7 cellular contexts compared by ENCODE assay signal in the genomic region with DNA sequence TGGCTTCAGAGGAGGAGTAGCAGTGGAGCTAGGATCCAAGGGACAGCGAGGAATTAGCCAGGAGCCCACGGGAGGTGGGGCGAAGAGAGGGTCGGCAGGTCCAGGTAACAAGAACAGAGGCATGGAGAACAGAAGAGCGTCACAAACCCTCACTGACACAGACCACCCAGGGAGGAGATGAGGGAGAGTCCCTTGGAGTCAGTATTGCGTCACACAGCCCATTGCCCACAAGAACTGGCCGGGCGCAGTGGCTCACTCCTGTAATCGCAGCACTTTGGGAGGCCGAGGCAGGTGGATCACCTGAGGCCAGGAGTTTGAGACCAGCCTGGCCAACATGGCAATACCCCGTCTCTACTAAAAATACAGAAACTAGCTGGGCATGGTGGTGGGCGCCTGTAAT. TPM values are rescaled to one million over a fixed set of nuclear protein-coding genes. Genes with fewer than 3 reads are reported as not detected.
DNase-seq lines count a peak whose midpoint lies in the region; ATAC-seq, FAIRE-seq and TF ChIP-seq lines count a peak whose summit lies in the region.
"Not testable (repeated sequence)": the region's sequence is repeated elsewhere in the genome, so short reads cannot be mapped to it uniquely, and the experiment has no call there.

No MANE protein-coding gene starts in this region.

- H2BK15ac ChIP-seq in H1 (ENCODE audit: low read length) = not testable (repeated sequence)

- H3K36me3 ChIP-seq in H7 (replicated peaks; ENCODE audit: control insufficient read depth, insufficient read depth, low read length) (peaks cover 53% of the 10 kb centered on the region), H1 (ENCODE audit: control insufficient read depth in 2 of 4, insufficient read depth in 4 of 4, low read length in 3 of 4) (peaks cover 46 to 89% (median 76%) of the 10 kb centered on the region in 4 experiments), HepG2 (replicated peaks in 1 of 2; ENCODE audit: control insufficient read depth in 1 of 2, insufficient read depth in 2 of 2, low read length in 2 of 2) (peaks cover 47 to 89% of the 10 kb centered on the region in 2 experiments), sigmoid colon (peaks cover 33 to 94% (median 49%) of the 10 kb centered on the region in 4 donors)

- not testable (repeated sequence) for H3K27me3 ChIP-seq in H7 (ENCODE audit: control insufficient read depth, insufficient read depth, low read length); H1 (replicated peaks in 1 of 4; ENCODE audit: control insufficient read depth in 3 of 4, extremely low read depth in 1 of 4, insufficient read depth in 3 of 4, low read length in 3 of 4); HepG2 (ENCODE audit: control insufficient read depth in 1 of 2, insufficient read depth in 2 of 2, low read length in 2 of 2); sigmoid colon

- FAIRE-seq in H1 (lab: Jason Lieb, UNC); HepG2 (lab: Jason Lieb, UNC): not testable (repeated sequence)

- not testable (repeated sequence) for H3K4me2 ChIP-seq in H1 (ENCODE audit: insufficient read depth in 1 of 2, low read depth in 2 of 2, low read length in 2 of 2); HepG2 (ENCODE audit: low read depth, low read length)

- not testable (repeated sequence) for H3K9ac ChIP-seq in H1 (replicated peaks in 1 of 4; ENCODE audit: extremely low read depth in 1 of 4, low read depth in 3 of 4, low read length in 3 of 4); HepG2 (ENCODE audit: insufficient read depth, low read depth, low read length)

- not testable (repeated sequence) for H3K4me1 ChIP-seq in H1 (replicated peaks in 1 of 4; ENCODE audit: control insufficient read depth in 3 of 4, insufficient read depth in 4 of 4, low read length in 3 of 4); HepG2 (ENCODE audit: insufficient read depth, low read length); sigmoid colon

- H2BK5ac ChIP-seq in H1 (ENCODE audit: low read depth, low read length) = peak overlapping the region; percentile 60; the same call in 1 of the 2 replicates

- in situ Hi-C loops in HepG2 (cut with HindIII; ENCODE audit: extremely low pct_ligation_motif_present, low pct_unique_long_range_greater_than_20kb) = not testable (repeated sequence)

- not testable (repeated sequence) for H2BK20ac ChIP-seq in H1 (ENCODE audit: low read length)

- not testable (repeated sequence) for H4K5ac ChIP-seq in H1 (ENCODE audit: insufficient read length, low read depth, low read length)

- peak overlapping the region; percentile 31 for H3K27ac Mint-ChIP-seq in T-helper 1 cell treated with Interleukin-12 subunit alpha and Interleukin-12 subunit beta and Interleukin-4 antibody, amounts not matched to agents 30 μg/mL and 1 μg/mL, for 36 hours
- H3K27ac Mint-ChIP-seq in activated T-helper 17 cell treated with anti-CD3 and anti-CD28 coated beads, Interleukin-2, amount 50 U/mL, for 72 hours = peak overlapping the region; percentile 3
- peak overlapping the region; percentile 17 for H3K27ac Mint-ChIP-seq in activated naive CD8-positive, alpha-beta T cell

- not testable (repeated sequence) for TF ChIP-seq EP300 in H1 (IDR thresholded peaks at IDR 0.05; ENCODE audit: borderline replicate concordance in 1 of 2, low read depth in 2 of 2, low read length in 2 of 2); HepG2 (IDR thresholded peaks at IDR 0.05; ENCODE audit: low read depth in 2 of 2, low read length in 2 of 2); HepG2 (CRISPR knock-in tag; IDR thresholded peaks at IDR 0.05; ENCODE audit: borderline replicate concordance); sigmoid colon (IDR thresholded peaks at IDR 0.05)

- not testable (repeated sequence) for H2AK5ac ChIP-seq in H1 (ENCODE audit: low read depth, low read length)

- ATAC-seq in activated T-helper 17 cell treated with anti-CD3 and anti-CD28 coated beads, Interleukin-2, amount 50 U/mL, for 72 hours (replicated peaks); HepG2: not testable (repeated sequence)

- H3K23ac ChIP-seq in H1 (ENCODE audit: insufficient read length) = not testable (repeated sequence)

- H3K27me3 Mint-ChIP-seq in T-helper 1 cell treated with Interleukin-12 subunit alpha and Interleukin-12 subunit beta and Interleukin-4 antibody, amounts not matched to agents 30 μg/mL and 1 μg/mL, for 36 hours (ENCODE audit: low read depth); activated T-helper 17 cell treated with anti-CD3 and anti-CD28 coated beads, Interleukin-2, amount 50 U/mL, for 72 hours; activated naive CD8-positive, alpha-beta T cell: not testable (repeated sequence)

- CTCF ChIA-PET in H1 (lab: Charles Lee; ENCODE audit: partially characterized antibody) = interaction anchor here (1.1 kb wide), 2 partner anchors 10 to 13 kb away, joined by 3 to 5 read pairs; no protein-coding TSS in a partner anchor
- CTCF ChIA-PET in HepG2 (lab: Yijun Ruan, JAX; ENCODE audit: low intra/inter-chr PET ratio, low total read pairs) = not testable (repeated sequence)

- H3K9me3 ChIP-seq in H1 (ENCODE audit: insufficient read depth in 2 of 2, low read depth in 1 of 2, low read length in 1 of 2); HepG2 (ENCODE audit: low read length); sigmoid colon: not testable (repeated sequence)

- H3K79me1 ChIP-seq in H1 (ENCODE audit: low read depth, low read length) = not testable (repeated sequence)

- H3K4me1 Mint-ChIP-seq in T-helper 1 cell treated with Interleukin-12 subunit alpha and Interleukin-12 subunit beta and Interleukin-4 antibody, amounts not matched to agents 30 μg/mL and 1 μg/mL, for 36 hours (ENCODE audit: low read depth); activated T-helper 17 cell treated with anti-CD3 and anti-CD28 coated beads, Interleukin-2, amount 50 U/mL, for 72 hours; activated naive CD8-positive, alpha-beta T cell (ENCODE audit: low read depth): not testable (repeated sequence)

- not testable (repeated sequence) for H3K14ac ChIP-seq in H1 (ENCODE audit: insufficient read length)

- not testable (repeated sequence) for H4K8ac ChIP-seq in H1 (ENCODE audit: extremely low read depth, insufficient read depth, low read length)

- DNase-seq in H7 (peak; percentile 10), sigmoid colon (peak; percentile 9)
- not testable (repeated sequence) for DNase-seq in H1 (ENCODE audit: low read depth in 1 of 2, low spot score in 2 of 2); HepG2 (ENCODE audit: low spot score)

- peaks cover 53% of the 10 kb centered on the region for H3K36me3 Mint-ChIP-seq in T-helper 1 cell treated with Interleukin-12 subunit alpha and Interleukin-12 subunit beta and Interleukin-4 antibody, amounts not matched to agents 30 μg/mL and 1 μg/mL, for 36 hours (ENCODE audit: low read depth)
- peaks cover 96% of the 10 kb centered on the region for H3K36me3 Mint-ChIP-seq in activated T-helper 17 cell treated with anti-CD3 and anti-CD28 coated beads, Interleukin-2, amount 50 U/mL, for 72 hours (ENCODE audit: low read depth)
- H3K36me3 Mint-ChIP-seq in activated naive CD8-positive, alpha-beta T cell = not testable (repeated sequence)

- peaks cover 5 to 15% of the 10 kb centered on the region in 2 experiments for H4K20me1 ChIP-seq in H1 (replicated peaks in 1 of 2; ENCODE audit: control insufficient read depth in 1 of 2, insufficient read depth in 2 of 2, low read length in 2 of 2)
- H4K20me1 ChIP-seq in HepG2 (ENCODE audit: insufficient read depth, low read length) = not testable (repeated sequence)

- H3K56ac ChIP-seq in H1 (replicated peaks; ENCODE audit: insufficient read length, low read depth, low read length) = not testable (repeated sequence)

- H3K4me3 ChIP-seq in H7 (ENCODE audit: insufficient read depth, low read depth, low read length); H1 (ENCODE audit: extremely low read depth in 1 of 4, insufficient read depth in 2 of 4, low read depth in 3 of 4, low read length in 4 of 4); HepG2 (replicated peaks in 1 of 3; ENCODE audit: insufficient read depth in 1 of 3, low read depth in 2 of 3, low read length in 3 of 3); sigmoid colon: not testable (repeated sequence)

- H3K79me2 ChIP-seq in H1 (ENCODE audit: control insufficient read depth in 1 of 2, insufficient read depth in 2 of 2, low read length in 2 of 2); HepG2 (ENCODE audit: insufficient read depth, low read length): not testable (repeated sequence)

- not testable (repeated sequence) for H3K23me2 ChIP-seq in H1 (ENCODE audit: low read depth, low read length)

- POLR2A ChIA-PET in H1 (lab: Charles Lee; ENCODE audit: partially characterized antibody) = interaction anchor here (1.3 kb wide), 1 partner anchor 17 kb away, joined by 3 read pairs; no protein-coding TSS in a partner anchor
- POLR2A ChIA-PET in HepG2 (lab: Yijun Ruan, JAX) = not testable (repeated sequence)

- intact Hi-C loops in HepG2 (cut with micrococcal nuclease; ENCODE audit: unreplicated experiment); sigmoid colon (cut with DNase I): not testable (repeated sequence)

- not testable (repeated sequence) for H3K18ac ChIP-seq in H1 (ENCODE audit: extremely low read depth, low read length)

- WGBS in H1 (ENCODE audit: extremely low coverage in 1 of 2, insufficient coverage in 1 of 2, insufficient read length in 1 of 2, insufficient replicate concordance in 2 of 2, low coverage in 1 of 2, low lambda C conversion rate in 2 of 2, missing lambda C conversion rate in 1 of 2), 2 experiments = 94% methylated on average over 11 of the region's 12 CpGs; no CpG with 5 or more reads in 1 of the 2 experiments
- WGBS in HepG2 (ENCODE audit: low lambda C conversion rate) = 100% methylated on average over 6 of the region's 12 CpGs
- 88% methylated on average over 12 of the region's 12 CpGs for WGBS in sigmoid colon, 2 donors

- not testable (repeated sequence) for BruUV-seq in HepG2 (replicated peaks; lab: Mats Ljungman, UMichigan)

- not testable (repeated sequence) for H2AFZ ChIP-seq in H1 (ENCODE audit: low read length); HepG2 (ENCODE audit: low read length)

- H2BK12ac ChIP-seq in H1 (ENCODE audit: low read depth, low read length) = not testable (repeated sequence)

- TF ChIP-seq POLR2A in H1 (IDR thresholded peaks at IDR 0.05; ENCODE audit: control extremely low read depth in 1 of 2, low read depth in 2 of 2, low read length in 2 of 2); HepG2 (IDR thresholded peaks at IDR 0.05; ENCODE audit: insufficient read depth in 1 of 2, low read depth in 2 of 2, low read length in 2 of 2); sigmoid colon (IDR thresholded peaks at IDR 0.05): not testable (repeated sequence)

- not testable (repeated sequence) for H3K27ac ChIP-seq in H1 (ENCODE audit: low read depth, low read length); HepG2 (ENCODE audit: extremely low read length, insufficient read depth, low read length); sigmoid colon

- TF ChIP-seq CTCF in H1 (IDR thresholded peaks at IDR 0.05; ENCODE audit: control extremely low read depth in 1 of 3, insufficient read depth in 1 of 3, low read depth in 1 of 3, low read length in 3 of 3); HepG2 (CRISPR knock-in tag; IDR thresholded peaks at IDR 0.05); sigmoid colon (IDR thresholded peaks at IDR 0.05): not testable (repeated sequence)

- not testable (repeated sequence) for H2BK120ac ChIP-seq in H1 (replicated peaks; ENCODE audit: low read depth, low read length)

- H4K91ac ChIP-seq in H1 (replicated peaks; ENCODE audit: insufficient read length, low read length) = not testable (repeated sequence)

- not testable (repeated sequence) for TF ChIP-seq RAD21 in H1 (IDR thresholded peaks at IDR 0.05 in 1 of 2, conservative IDR thresholded peaks at IDR 0.05 in 1 of 2; ENCODE audit: low read depth in 2 of 2, low read length in 2 of 2); HepG2 (CRISPR knock-in tag; IDR thresholded peaks at IDR 0.05)

- not testable (repeated sequence) for H3K4ac ChIP-seq in H1 (replicated peaks; ENCODE audit: insufficient read length, low read depth, low read length)

- H3K4me3 Mint-ChIP-seq in T-helper 1 cell treated with Interleukin-12 subunit alpha and Interleukin-12 subunit beta and Interleukin-4 antibody, amounts not matched to agents 30 μg/mL and 1 μg/mL, for 36 hours; activated T-helper 17 cell treated with anti-CD3 and anti-CD28 coated beads, Interleukin-2, amount 50 U/mL, for 72 hours; activated naive CD8-positive, alpha-beta T cell: not testable (repeated sequence)

- not testable (repeated sequence) for H3K9me3 Mint-ChIP-seq in T-helper 1 cell treated with Interleukin-12 subunit alpha and Interleukin-12 subunit beta and Interleukin-4 antibody, amounts not matched to agents 30 μg/mL and 1 μg/mL, for 36 hours; activated T-helper 17 cell treated with anti-CD3 and anti-CD28 coated beads, Interleukin-2, amount 50 U/mL, for 72 hours; activated naive CD8-positive, alpha-beta T cell (ENCODE audit: low read depth)

RNA-seq across cellular contexts. Expression of a gene that starts 15.6 kb away (rescaled TPM):
- total RNA-seq in H7 (2014; rRNA removed; shearing (Covaris generic)) = 286 and 335 TPM in 2 replicates
- total RNA-seq in activated T-helper 17 cell treated with anti-CD3 and anti-CD28 coated beads, Interleukin-2, amount 50 U/mL, for 72 hours = 10 to 100 TPM; 54.2 to 95.7 TPM
- 303 and 308 TPM in 2 replicates for total RNA-seq in H1 (2021; fragmentation: NEBNext Ultra II Directional; extraction: Animal tissue kit (Norgen Biotek cat#: 25700))
- 108 and 119 TPM in 2 replicates for polyA plus RNA-seq in H1 (2011; rRNA removed)
- polyA plus RNA-seq in H1 (2011; cell fraction: cytosol; rRNA removed) = 165 TPM
- polyA plus RNA-seq in H1 (2011; cell fraction: nucleus; rRNA removed) = 160 TPM
- polyA plus RNA-seq in H1 (2012, experiment 1 of 2) = 233 to 316 TPM (median 241 TPM) in 4 replicates
- 221 TPM for polyA plus RNA-seq in H1 (2012, experiment 2 of 2)
- 431 TPM for polyA plus RNA-seq in H1 (2013, experiment 1 of 2)
- polyA plus RNA-seq in H1 (2013, experiment 2 of 2) = 436 TPM
- 153 and 168 TPM in 2 replicates for polyA minus RNA-seq in H1 (2011; rRNA and poly(A)+ RNA removed)
- 109 TPM for polyA minus RNA-seq in H1 (2011; cell fraction: cytosol; rRNA and poly(A)+ RNA removed)
- polyA minus RNA-seq in H1 (2011; cell fraction: nucleus; rRNA and poly(A)+ RNA removed) = 62.8 TPM
- total RNA-seq in HepG2 (2016; rRNA removed; fragmentation: Illumina TruSeq; extraction: Trizol) = 171 and 402 TPM in 2 replicates
- 22.9 and 25.7 TPM in 2 replicates for total RNA-seq in HepG2 (2016; cell fraction: cytosol; rRNA removed; fragmentation: Illumina TruSeq; extraction: Trizol; ENCODE audit: low read depth)
- total RNA-seq in HepG2 (2016; cell fraction: insoluble cytoplasmic fraction; rRNA removed; fragmentation: Illumina TruSeq; extraction: Trizol) = 147 and 420 TPM in 2 replicates
- total RNA-seq in HepG2 (2016; cell fraction: membrane; rRNA removed; fragmentation: Illumina TruSeq; extraction: Trizol) = 46.8 and 54.4 TPM in 2 replicates
- 291 and 344 TPM in 2 replicates for total RNA-seq in HepG2 (2016; cell fraction: nucleus; rRNA removed; fragmentation: Illumina TruSeq; extraction: Trizol)
- polyA plus RNA-seq in HepG2 (2011; rRNA removed) = 257 and 278 TPM in 2 replicates
- polyA plus RNA-seq in HepG2 (2011; cell fraction: cytosol; rRNA removed) = 265 and 293 TPM in 2 replicates
- polyA plus RNA-seq in HepG2 (2011; cell fraction: nucleus; rRNA removed) = 106 and 130 TPM in 2 replicates
- polyA plus RNA-seq in HepG2 (2012) = 244 and 280 TPM in 2 replicates
- polyA plus RNA-seq in HepG2 (2016; cell fraction: cytosol; fragmentation: Illumina TruSeq; extraction: Trizol; ENCODE audit: low read depth) = 19.9 and 20.2 TPM in 2 replicates
- 150 and 172 TPM in 2 replicates for polyA plus RNA-seq in HepG2 (2016; cell fraction: insoluble cytoplasmic fraction; fragmentation: Illumina TruSeq; extraction: Trizol; ENCODE audit: low read depth)
- polyA plus RNA-seq in HepG2 (2016; cell fraction: membrane; fragmentation: Illumina TruSeq; extraction: Trizol; ENCODE audit: low read depth) = 32.6 and 38.7 TPM in 2 replicates
- polyA plus RNA-seq in HepG2 (2016; cell fraction: nucleus; fragmentation: Illumina TruSeq; extraction: Trizol; ENCODE audit: insufficient read depth, low read depth) = 470 and 531 TPM in 2 replicates
- polyA minus RNA-seq in HepG2 (2011; rRNA and poly(A)+ RNA removed; ENCODE audit: low replicate concordance) = 88.5 and 200 TPM in 2 replicates
- polyA minus RNA-seq in HepG2 (2011; cell fraction: cytosol; rRNA and poly(A)+ RNA removed) = 156 and 159 TPM in 2 replicates
- 65.0 and 77.7 TPM in 2 replicates for polyA minus RNA-seq in HepG2 (2011; cell fraction: nucleus; rRNA and poly(A)+ RNA removed)
- total RNA-seq in sigmoid colon = 10 to 100 TPM; 34.3 to 47.4 (median 39.7) TPM
- 100 to 1,000 TPM in 1 of 3 donors, 10 to 100 TPM in 2; 11.4 to 183 (median 40.9) TPM for polyA plus RNA-seq in sigmoid colon
